1 cellular context compared by ENCODE assay signal in the genomic region with DNA sequence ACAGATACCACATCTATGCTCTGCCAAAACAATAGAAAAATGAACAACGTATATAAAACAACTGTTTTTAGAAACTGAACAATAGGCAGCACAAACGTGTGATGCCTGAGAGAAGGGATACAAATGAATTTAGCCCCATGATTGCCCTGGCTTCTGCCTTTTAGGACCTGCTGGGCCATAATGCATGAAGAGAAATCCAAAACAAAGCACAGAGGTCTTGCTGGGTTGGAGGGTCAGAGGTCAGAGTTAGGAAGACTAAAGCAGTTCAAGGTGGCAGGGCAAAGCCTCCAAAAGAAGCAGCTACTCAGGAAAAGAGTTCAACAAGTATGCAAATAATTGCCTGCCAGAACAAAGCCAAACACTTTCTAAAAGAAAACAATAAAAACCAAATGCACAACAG.
TF ChIP-seq lines count a peak whose summit lies in the region.

No MANE protein-coding gene starts in this region.

TF ChIP-seq in H1, 55 proteins besides CTCF, POLR2A, EP300 and RAD21:
- no peak for TF ChIP-seq ATF2 (IDR thresholded peaks at IDR 0.05; ENCODE audit: low read length)
- no peak for TF ChIP-seq EGR1 (IDR thresholded peaks at IDR 0.05; ENCODE audit: borderline replicate concordance, low read depth, low read length)
- TF ChIP-seq, protein P1, sequence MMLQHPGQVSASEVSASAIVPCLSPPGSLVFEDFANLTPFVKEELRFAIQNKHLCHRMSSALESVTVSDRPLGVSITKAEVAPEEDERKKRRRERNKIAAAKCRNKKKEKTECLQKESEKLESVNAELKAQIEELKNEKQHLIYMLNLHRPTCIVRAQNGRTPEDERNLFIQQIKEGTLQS (IDR thresholded peaks at IDR 0.05; ENCODE audit: insufficient read depth, low read depth, low read length), result no peak
- no peak for TF ChIP-seq SP2 (IDR thresholded peaks at IDR 0.05; ENCODE audit: low read length)
- TF ChIP-seq JUND (IDR thresholded peaks at IDR 0.05; ENCODE audit: low read length), result no peak
- TF ChIP-seq USF2 (IDR thresholded peaks at IDR 0.05; ENCODE audit: low read length), result no peak
- TF ChIP-seq CEBPB (IDR thresholded peaks at IDR 0.05; ENCODE audit: low read depth, low read length), result no peak
- TF ChIP-seq MAFK (IDR thresholded peaks at IDR 0.05; ENCODE audit: low read depth, low read length), result no peak
- TF ChIP-seq SP1 (IDR thresholded peaks at IDR 0.05; ENCODE audit: low read depth, low read length), result no peak
- TF ChIP-seq KDM5A (IDR thresholded peaks at IDR 0.05; ENCODE audit: low read length), result no peak
- TF ChIP-seq SAP30 (IDR thresholded peaks at IDR 0.05; ENCODE audit: insufficient read depth, insufficient replicate concordance, low read length), result no peak
- TF ChIP-seq KDM4A (IDR thresholded peaks at IDR 0.05; ENCODE audit: low read depth, low read length, severe bottlenecking), result no peak
- no peak for TF ChIP-seq CBX5 (IDR thresholded peaks at IDR 0.05; ENCODE audit: low read depth, low read length)
- TF ChIP-seq BRCA1 (IDR thresholded peaks at IDR 0.05; ENCODE audit: low read depth, low read length), result no peak
